In the genomic region with DNA sequence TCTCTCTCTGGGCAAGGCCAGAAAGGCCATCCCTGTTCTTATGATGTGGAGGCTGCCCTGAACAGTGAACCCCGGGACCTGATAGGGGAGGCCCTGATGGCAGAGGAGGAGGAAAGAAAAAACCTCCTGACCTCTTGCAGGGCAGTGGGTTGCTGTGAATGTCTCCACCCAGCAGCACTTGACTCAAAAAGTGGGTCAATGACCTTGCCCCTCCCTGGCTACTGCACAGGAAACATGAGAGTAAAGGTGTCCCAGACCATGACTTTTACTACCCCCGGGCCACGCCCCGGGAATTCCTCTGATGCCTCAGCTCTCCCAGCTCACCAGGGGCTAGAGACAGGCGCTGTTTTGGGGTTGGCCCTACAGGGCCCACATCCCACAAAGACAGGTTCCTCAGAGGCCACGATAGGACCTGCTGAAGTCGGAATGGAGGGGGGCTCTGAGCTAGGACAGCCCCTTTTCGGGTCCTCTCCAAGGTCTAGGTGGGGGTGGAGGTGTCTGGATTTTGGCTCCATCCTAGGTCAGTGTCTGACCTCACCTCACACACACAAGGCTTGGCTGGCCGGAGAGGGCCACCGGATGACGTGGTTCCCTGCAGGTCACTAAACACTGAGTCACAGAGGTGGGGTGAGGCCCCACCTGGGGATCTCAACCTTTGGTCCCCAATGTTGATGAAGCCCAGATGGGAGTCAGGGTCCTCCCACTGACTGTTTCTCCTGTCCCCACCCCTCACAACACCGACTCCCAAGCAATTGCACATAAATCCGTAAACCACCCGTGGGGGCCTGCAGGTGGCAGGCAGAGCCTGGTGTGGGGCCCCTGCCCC, we compare ENCODE assay signal across 8 cellular contexts. TPM values are rescaled to one million over a fixed set of nuclear protein-coding genes. Genes with fewer than 3 reads are reported as not detected.
DNase-seq lines count a peak whose midpoint lies in the region; FAIRE-seq and TF ChIP-seq lines count a peak whose summit lies in the region.

No MANE protein-coding gene starts in this region.

- TF ChIP-seq CTCF in WERI-Rb-1 (IDR thresholded peaks at IDR 0.05; ENCODE audit: low read depth, low read length), result 0 out of 2 replicates have a peak, but pooled peaks have one; percentile 13
- TF ChIP-seq CTCF in kidney (IDR thresholded peaks at IDR 0.05; ENCODE audit: borderline replicate concordance, extremely low read depth, insufficient read depth), result no peak
- TF ChIP-seq CTCF in foreskin fibroblast (IDR thresholded peaks at IDR 0.05; ENCODE audit: low read depth, low read length), result no peak

- intact Hi-C loops in kidney (cut with DNase I), result no loop called here

- H3K27ac Mint-ChIP-seq in activated T-cell treated with anti-CD3 and anti-CD28 coated beads, Interleukin-2, amount 50 U/mL, for 24 hours, result peak overlapping the region; percentile 100

- peaks cover 77% of the 10 kb centered on the region for H3K4me1 Mint-ChIP-seq in activated T-cell treated with anti-CD3 and anti-CD28 coated beads, Interleukin-2, amount 50 U/mL, for 24 hours (ENCODE audit: low read depth)

- no peak for DNase-seq in activated T-cell treated with anti-CD3 and anti-CD28 coated beads, Interleukin-2, amount 50 U/mL, for 24 hours
- DNase-seq in activated T-cell treated with anti-CD3 and anti-CD28 coated beads, Interleukin-2, amount 50 U/mL, for 1 hour, result no peak
- DNase-seq in WERI-Rb-1 (no peak), kidney (peak; percentile 82), foreskin fibroblast (no peak), Ammon's horn (ENCODE audit: low spot score) (no peak), NCI-H1105 treated with DMSO at 0.1 percent for 48 hours (lab: John Stamatoyannopoulos, UW) (no peak)

- peak overlapping the region; percentile 96 for H3K4me3 Mint-ChIP-seq in activated T-cell treated with anti-CD3 and anti-CD28 coated beads, Interleukin-2, amount 50 U/mL, for 24 hours

- H3K4me1 ChIP-seq in kidney (ENCODE audit: control insufficient read depth in 1 of 2, insufficient read depth in 1 of 2, low read depth in 1 of 2, low read length in 2 of 2), result peaks cover 25 to 43% of the 10 kb centered on the region in 2 donors
- peaks cover 44% of the 10 kb centered on the region for H3K4me1 ChIP-seq in stomach smooth muscle (ENCODE audit: control insufficient read depth, insufficient read depth, low read length)

- H3K27me3 ChIP-seq in WERI-Rb-1 (ENCODE audit: insufficient read depth, low read depth, severe bottlenecking) (no peaks in the 10 kb centered on the region), stomach smooth muscle (ENCODE audit: control insufficient read depth in 1 of 2, insufficient read depth in 2 of 2, low read length in 2 of 2) (no peaks in the 10 kb centered on the region)

- peak overlapping the region in 1 of 2 donors; percentile 36 for H3K9ac ChIP-seq in kidney (ENCODE audit: low read length in 2 of 2)
- no peak overlapping the region for H3K9ac ChIP-seq in stomach smooth muscle (ENCODE audit: low read length in 2 of 2)

- no peaks in the 10 kb centered on the region for H3K9me3 Mint-ChIP-seq in activated T-cell treated with anti-CD3 and anti-CD28 coated beads, Interleukin-2, amount 50 U/mL, for 24 hours

- peaks cover 72% of the 10 kb centered on the region for H3K36me3 Mint-ChIP-seq in activated T-cell treated with anti-CD3 and anti-CD28 coated beads, Interleukin-2, amount 50 U/mL, for 24 hours (ENCODE audit: low read depth)

- H3K27me3 Mint-ChIP-seq in activated T-cell treated with anti-CD3 and anti-CD28 coated beads, Interleukin-2, amount 50 U/mL, for 24 hours, result no peaks in the 10 kb centered on the region

- H3K27ac ChIP-seq in WERI-Rb-1, result no peak overlapping the region
- H3K27ac ChIP-seq in kidney (ENCODE audit: low read depth in 2 of 2, low read length in 2 of 2), result peak overlapping the region; percentile 71 to 79
- peak overlapping the region; percentile 49 for H3K27ac ChIP-seq in stomach smooth muscle (ENCODE audit: low read length)

- no peak overlapping the region for H3K4me3 ChIP-seq in WERI-Rb-1 (ENCODE audit: low read depth, low read length)
- H3K4me3 ChIP-seq in kidney (ENCODE audit: low read length in 2 of 2), result no peak overlapping the region
- peak overlapping the region in 1 of 2 donors; percentile 79 for H3K4me3 ChIP-seq in stomach smooth muscle (ENCODE audit: low read length in 2 of 2)
- H3K4me3 ChIP-seq in foreskin fibroblast (ENCODE audit: low read depth in 1 of 2, low read length in 2 of 2), result no peak overlapping the region

- peaks cover 16% of the 10 kb centered on the region for H3K36me3 ChIP-seq in WERI-Rb-1
- peaks cover 2 to 10% of the 10 kb centered on the region in 2 donors for H3K36me3 ChIP-seq in kidney (ENCODE audit: control insufficient read depth in 1 of 2, insufficient read depth in 2 of 2, low read length in 2 of 2)
- H3K36me3 ChIP-seq in stomach smooth muscle (ENCODE audit: control insufficient read depth in 2 of 2, insufficient read depth in 2 of 2, low read length in 2 of 2), result no peaks in the 10 kb centered on the region

- H3K9me3 ChIP-seq in WERI-Rb-1 (ENCODE audit: severe bottlenecking), result no peaks in the 10 kb centered on the region
- H3K9me3 ChIP-seq in kidney (ENCODE audit: control insufficient read depth in 1 of 2, low read length in 2 of 2), result no peaks in the 10 kb centered on the region
- no peaks in the 10 kb centered on the region for H3K9me3 ChIP-seq in stomach smooth muscle (ENCODE audit: control insufficient read depth in 2 of 2, low read length in 2 of 2)

- no peak for FAIRE-seq in kidney (lab: Jason Lieb, UNC)

RNA-seq across cellular contexts. Expression of a gene that starts 1.6 kb away (rescaled TPM):
- 42.6 TPM for total RNA-seq in kidney
- polyA plus RNA-seq in kidney (ENCODE audit: insufficient read depth, low read depth, low replicate concordance), result 23.9 TPM

RNA-seq across cellular contexts. Expression of a gene that starts 11.9 kb away (rescaled TPM):
- 34.5 TPM for total RNA-seq in kidney
- polyA plus RNA-seq in kidney (ENCODE audit: insufficient read depth, low read depth, low replicate concordance), result 3.5 TPM
